ENCODE assay signal across 11 cellular contexts in genomic region chr22:24264329-24264886, GRCh38. TPM values are rescaled to one million over a fixed set of nuclear protein-coding genes. Genes with fewer than 3 reads are reported as not detected.
DNase-seq lines count a peak whose midpoint lies in the region; TF ChIP-seq lines count a peak whose summit lies in the region.
"Not testable (repeated sequence)": the region's sequence is repeated elsewhere in the genome, so short reads cannot be mapped to it uniquely, and the experiment has no call there.
"Had no signal": no experiment of that assay in that cellular context is flagged by ENCODE, and none has a peak within 500 bp of the region (broad histone marks: within the 10 kb centered on the region; RNA-seq: fewer than 3 reads in every experiment).

No MANE protein-coding gene starts in this region.

- not testable (repeated sequence) for H4K20me1 ChIP-seq in OCI-LY7 (ENCODE audit: insufficient read depth, low read length)

- POLR2A ChIA-PET in OCI-LY7 (lab: Charles Lee): not testable (repeated sequence)

- not testable (repeated sequence) for H3K79me2 ChIP-seq in ACC112 (ENCODE audit: control insufficient read depth, insufficient read depth, low read length, unreplicated experiment); OCI-LY7 (ENCODE audit: insufficient read depth, low read depth, low read length)

- CTCF ChIA-PET in OCI-LY7 (lab: Charles Lee; ENCODE audit: unreplicated experiment): not testable (repeated sequence)

- H2AFZ ChIP-seq in ACC112 (ENCODE audit: low read length, unreplicated experiment): not testable (repeated sequence)
- peak overlapping the region; percentile 59 for H2AFZ ChIP-seq in OCI-LY7 (ENCODE audit: low read length)

- H3K27ac ChIP-seq in ACC112 (ENCODE audit: low read depth, low read length) (peak overlapping the region; percentile 29; the same call in 1 of the 2 replicates), OCI-LY7 (ENCODE audit: low read depth, low read length, poor library complexity, severe bottlenecking) (peak overlapping the region; percentile 56), mesodermal cell (ENCODE audit: low read depth, low read length, severe bottlenecking) (peak overlapping the region; percentile 73)

- not testable (repeated sequence) for H3K9me3 Mint-ChIP-seq in activated naive CD8-positive, alpha-beta T cell treated with anti-CD3 and anti-CD28 coated beads for 36 hours; progenitor cell of endocrine pancreas (ENCODE audit: low read depth)

- not testable (repeated sequence) for H3K9me3 ChIP-seq in OCI-LY7 (ENCODE audit: low read length); mesodermal cell (ENCODE audit: control insufficient read depth, low read length)

- not testable (repeated sequence) for H3K36me3 ChIP-seq in ACC112 (ENCODE audit: insufficient read depth, low read length); OCI-LY7 (ENCODE audit: insufficient read depth, low read length); mesodermal cell (ENCODE audit: control insufficient read depth, insufficient read depth, low read length)

- H3K4me2 ChIP-seq in OCI-LY7 (ENCODE audit: low read length): peak overlapping the region; percentile 62

- not testable (repeated sequence) for H3K4me3 Mint-ChIP-seq in activated naive CD8-positive, alpha-beta T cell treated with anti-CD3 and anti-CD28 coated beads for 36 hours; progenitor cell of endocrine pancreas (ENCODE audit: low read depth)

- WGBS in mesodermal cell (ENCODE audit: insufficient coverage in 2 of 2), 2 experiments: no CpG with 5 or more reads among the region's 9 CpGs

- DNase-seq in HCEC 1CT (peak; percentile 33), OCI-LY7 (ENCODE audit: low spot score) (peak; percentile 16), choroid plexus epithelial cell (ENCODE audit: low read depth) (peak; percentile 67), fibroblast of the aortic adventitia (ENCODE audit: low read depth) (peak; percentile 34)
- not testable (repeated sequence) for DNase-seq in activated naive CD8-positive, alpha-beta T cell treated with anti-CD3 and anti-CD28 coated beads for 36 hours; progenitor cell of endocrine pancreas (ENCODE audit: low spot score, unreplicated experiment)

- not testable (repeated sequence) for H3K36me3 Mint-ChIP-seq in activated naive CD8-positive, alpha-beta T cell treated with anti-CD3 and anti-CD28 coated beads for 36 hours; progenitor cell of endocrine pancreas (ENCODE audit: insufficient read depth)

- H3K4me1 Mint-ChIP-seq in activated naive CD8-positive, alpha-beta T cell treated with anti-CD3 and anti-CD28 coated beads for 36 hours; progenitor cell of endocrine pancreas (ENCODE audit: low read depth): not testable (repeated sequence)

- peak overlapping the region; percentile 56 for H3K27ac Mint-ChIP-seq in activated naive CD8-positive, alpha-beta T cell treated with anti-CD3 and anti-CD28 coated beads for 36 hours
- peak overlapping the region; percentile 92 for H3K27ac Mint-ChIP-seq in progenitor cell of endocrine pancreas

- H3K4me3 ChIP-seq in ACC112 (ENCODE audit: low read depth, low read length); choroid plexus epithelial cell (ENCODE audit: low read depth, low read length); fibroblast of the aortic adventitia (ENCODE audit: low read depth, low read length); mesodermal cell (ENCODE audit: extremely low read depth, insufficient read depth, low read length, poor library complexity, severe bottlenecking): not testable (repeated sequence)
- peak overlapping the region; percentile 49 for H3K4me3 ChIP-seq in OCI-LY7 (ENCODE audit: low read depth, low read length, poor library complexity, severe bottlenecking)

- intact Hi-C loops in OCI-LY7 (cut with micrococcal nuclease; ENCODE audit: unreplicated experiment): not testable (repeated sequence)

- not testable (repeated sequence) for BruUV-seq in OCI-LY7 (replicated peaks; lab: Mats Ljungman, UMichigan)

- TF ChIP-seq CTCF in OCI-LY7 (conservative IDR thresholded peaks at IDR 0.05; ENCODE audit: low read length); choroid plexus epithelial cell (conservative IDR thresholded peaks at IDR 0.05; ENCODE audit: low read depth, low read length); fibroblast of the aortic adventitia (IDR thresholded peaks at IDR 0.05; ENCODE audit: insufficient read depth, low read length); progenitor cell of endocrine pancreas (IDR thresholded peaks at IDR 0.05; ENCODE audit: unreplicated experiment): not testable (repeated sequence)

- H3K4me1 ChIP-seq in ACC112 (ENCODE audit: control insufficient read depth, insufficient read depth, low read length, unreplicated experiment); mesodermal cell (ENCODE audit: control insufficient read depth, insufficient read depth, low read length, poor library complexity, severe bottlenecking): not testable (repeated sequence)
- peaks cover 23% of the 10 kb centered on the region for H3K4me1 ChIP-seq in OCI-LY7 (ENCODE audit: insufficient read depth, low read length, poor library complexity, severe bottlenecking)

- H3K27me3 Mint-ChIP-seq in activated naive CD8-positive, alpha-beta T cell treated with anti-CD3 and anti-CD28 coated beads for 36 hours; progenitor cell of endocrine pancreas: not testable (repeated sequence)

- H3K27me3 ChIP-seq in ACC112 (ENCODE audit: insufficient read depth, low read length): not testable (repeated sequence)

- not testable (repeated sequence) for H3K9me2 ChIP-seq in OCI-LY7 (ENCODE audit: insufficient read depth, low read length)

RNA-seq across cellular contexts. Expression of gene SPECC1L, which starts 6.2 kb away (rescaled TPM):
- 42.4 and 47.0 TPM in 2 replicates for total RNA-seq in OCI-LY7 (2014; rRNA removed; shearing (Covaris generic))
- total RNA-seq in OCI-LY7 (2022) (65.5 and 66.2 TPM in 2 replicates), fibroblast of the aortic adventitia (ENCODE audit: low replicate concordance) (31.0 and 43.2 TPM in 2 replicates), progenitor cell of endocrine pancreas (87.7 and 96.9 TPM in 2 replicates)
- 10 to 100 TPM; 46.3 to 47.7 TPM for total RNA-seq in activated naive CD8-positive, alpha-beta T cell treated with anti-CD3 and anti-CD28 coated beads for 36 hours
- 32.1 TPM for polyA plus RNA-seq in mesodermal cell (2013, experiment 1 of 2)
- 34.2 TPM for polyA plus RNA-seq in mesodermal cell (2013, experiment 2 of 2)

RNA-seq across cellular contexts. Expression of gene GGT5, which starts 19.5 kb away (rescaled TPM):
- 0.06 and 0.10 TPM in 2 replicates for total RNA-seq in OCI-LY7 (2014; rRNA removed; shearing (Covaris generic))
- total RNA-seq in OCI-LY7 (2022) (not detected in 2 replicates), fibroblast of the aortic adventitia (ENCODE audit: low replicate concordance) (4.4 and 27.8 TPM in 2 replicates), progenitor cell of endocrine pancreas (not detected in 2 replicates)
- total RNA-seq in activated naive CD8-positive, alpha-beta T cell treated with anti-CD3 and anti-CD28 coated beads for 36 hours: not detected
- 8.8 TPM for polyA plus RNA-seq in mesodermal cell (2013, experiment 1 of 2)
- polyA plus RNA-seq in mesodermal cell (2013, experiment 2 of 2): 7.4 TPM
- total RNA-seq: activated CD4-positive, alpha-beta memory T cell treated with anti-CD3 and anti-CD28 coated beads, Interleukin-2, amount 10 ng/mL, durations not matched to agents 7 days and 5 days; CD8-positive, alpha-beta T cell; NCI-H460 had no signal
